In genomic region chr21:26747216-26747615, GRCh38 we compare ENCODE assay signal across 21 cellular contexts.
DNase-seq lines count a peak whose midpoint lies in the region; ATAC-seq and TF ChIP-seq lines count a peak whose summit lies in the region.
"Had no signal": no experiment of that assay in that cellular context is flagged by ENCODE, and none has a peak within 500 bp of the region (broad histone marks: within the 10 kb centered on the region; RNA-seq: fewer than 3 reads in every experiment).

No MANE protein-coding gene starts in this region.

- H3K27me3 Mint-ChIP-seq in GM23338 (ENCODE audit: insufficient read depth, low read depth, poor library complexity) (no peaks in the 10 kb centered on the region), neural progenitor cell (ENCODE audit: insufficient read depth, low read depth) (no peaks in the 10 kb centered on the region)

- no peaks in the 10 kb centered on the region for H3K36me3 ChIP-seq in GM23338 (ENCODE audit: insufficient read depth)
- no peaks in the 10 kb centered on the region for H3K36me3 ChIP-seq in neural progenitor cell
- H3K36me3 ChIP-seq: BE2C; BLaER1 treated with 17β-estradiol and CSF1 and Interleukin-3, amounts not matched to agents 10 nM and 100 nM; HAP-1 had no signal

- H3K4me2 ChIP-seq in GM23338 (no peak overlapping the region), neural progenitor cell (no peak overlapping the region)
- H3K4me2 ChIP-seq: A549; BLaER1 treated with 17β-estradiol and CSF1 and Interleukin-3, amounts not matched to agents 10 nM and 100 nM had no signal

- H2AFZ ChIP-seq in GM23338: peak overlapping the region; percentile 38; the same call in 1 of the 2 replicates
- H2AFZ ChIP-seq in neural progenitor cell (replicated peaks): no peak overlapping the region

- H4K20me1 ChIP-seq in GM23338 (replicated peaks; ENCODE audit: insufficient read depth) (no peaks in the 10 kb centered on the region), neural progenitor cell (ENCODE audit: low read depth) (no peaks in the 10 kb centered on the region)
- H4K20me1 ChIP-seq: BLaER1 treated with 17β-estradiol and CSF1 and Interleukin-3, amounts not matched to agents 10 nM and 100 nM had no signal

- intact Hi-C loops in dorsolateral prefrontal cortex (cut with DNase I): no loop called here

- H3K4me1 ChIP-seq in GM23338 (ENCODE audit: insufficient read depth): no peaks in the 10 kb centered on the region
- H3K4me1 ChIP-seq in neural progenitor cell: no peaks in the 10 kb centered on the region
- H3K4me1 ChIP-seq: A549; BLaER1 treated with 17β-estradiol and CSF1 and Interleukin-3, amounts not matched to agents 10 nM and 100 nM; HAP-1 had no signal

- TF ChIP-seq CTCF in GM23338 (conservative IDR thresholded peaks at IDR 0.05; ENCODE audit: low read depth in 2 of 2): no peak
- no peak for TF ChIP-seq CTCF in neural progenitor cell (IDR thresholded peaks at IDR 0.05)
- TF ChIP-seq CTCF in dorsolateral prefrontal cortex (IDR thresholded peaks at IDR 0.05 in 54 of 56, conservative IDR thresholded peaks at IDR 0.05 in 2 of 56; ENCODE audit: low read depth in 1 of 56, partially characterized antibody in 56 of 56): no peak

- no peak for DNase-seq in GM23338 (ENCODE audit: low spot score)
- DNase-seq in islet precursor cell: peak; percentile 55
- DNase-seq in neural progenitor cell (ENCODE audit: low spot score): peak; percentile 9
- DNase-seq in T1000 (lab: John Stamatoyannopoulos, UW): no peak
- DNase-seq in NOMO-1 (lab: John Stamatoyannopoulos, UW; ENCODE audit: unreplicated experiment in 2 of 2): no peak
- DNase-seq in dorsolateral prefrontal cortex: no peak
- DNase-seq: 8988T; ACHN; AML-193; BE2C; Calu3; CD4-positive, alpha-beta T cell; COR-L47; DMS53; DMS79 treated with DMSO at 0.1 percent for 48 hours; GOT3; HFFc6 had no signal

- H3K4me3 Mint-ChIP-seq in GM23338 (no peak overlapping the region), neural progenitor cell (no peak overlapping the region)
- H3K4me3 Mint-ChIP-seq: CD14-positive monocyte; CD4-positive, alpha-beta T cell; HFFc6 had no signal

- H3F3A ChIP-seq in GM23338 (replicated peaks; ENCODE audit: low read depth) (no peaks in the 10 kb centered on the region), neural progenitor cell (ENCODE audit: low read depth) (no peaks in the 10 kb centered on the region)

- H3K79me2 ChIP-seq in GM23338 (replicated peaks; ENCODE audit: insufficient read depth) (no peaks in the 10 kb centered on the region), neural progenitor cell (ENCODE audit: low read depth) (no peaks in the 10 kb centered on the region)

- H3K27ac Mint-ChIP-seq in GM23338: no peak overlapping the region
- no peak overlapping the region for H3K27ac Mint-ChIP-seq in neural progenitor cell
- H3K27ac Mint-ChIP-seq: CD14-positive monocyte; CD4-positive, alpha-beta T cell; HFFc6 had no signal

- H3K9ac ChIP-seq in neural progenitor cell: no peak overlapping the region
- H3K9ac ChIP-seq: BLaER1 treated with 17β-estradiol and CSF1 and Interleukin-3, amounts not matched to agents 10 nM and 100 nM had no signal

- H3K9me3 Mint-ChIP-seq in GM23338 (no peaks in the 10 kb centered on the region), neural progenitor cell (no peaks in the 10 kb centered on the region)
- H3K9me3 Mint-ChIP-seq: CD4-positive, alpha-beta T cell; HFFc6 had no signal

- H3K27me3 ChIP-seq in GM23338 (ENCODE audit: insufficient read depth) (no peaks in the 10 kb centered on the region), neural progenitor cell (no peaks in the 10 kb centered on the region), dorsolateral prefrontal cortex (peaks cover 0 to 3% (median 0%) of the 10 kb centered on the region in 45 donors)
- H3K27me3 ChIP-seq: BE2C; BLaER1 treated with 17β-estradiol and CSF1 and Interleukin-3, amounts not matched to agents 10 nM and 100 nM had no signal

- peaks cover 2% of the 10 kb centered on the region; the same call in 1 of the 3 replicates for H3K4me1 Mint-ChIP-seq in GM23338
- no peaks in the 10 kb centered on the region for H3K4me1 Mint-ChIP-seq in neural progenitor cell
- H3K4me1 Mint-ChIP-seq: CD14-positive monocyte had no signal

- H3K27ac ChIP-seq in GM23338 (ENCODE audit: low read depth) (no peak overlapping the region), neural progenitor cell (no peak overlapping the region), dorsolateral prefrontal cortex (no peak overlapping the region)
- H3K27ac ChIP-seq: A549; BLaER1 treated with 17β-estradiol and CSF1 and Interleukin-3, amounts not matched to agents 10 nM and 100 nM had no signal

- H3K4me3 ChIP-seq in GM23338 (no peak overlapping the region), neural progenitor cell (no peak overlapping the region), dorsolateral prefrontal cortex (no peak overlapping the region)
- H3K4me3 ChIP-seq: A549; BLaER1 treated with 17β-estradiol and CSF1 and Interleukin-3, amounts not matched to agents 10 nM and 100 nM; HAP-1 had no signal

- H3K9me3 ChIP-seq in neural progenitor cell (ENCODE audit: low read depth): no peaks in the 10 kb centered on the region
- H3K9me3 ChIP-seq: A549; BE2C; BLaER1 treated with 17β-estradiol and CSF1 and Interleukin-3, amounts not matched to agents 10 nM and 100 nM; HAP-1 had no signal

- no peak for ATAC-seq in GM23338
- ATAC-seq: A549 had no signal

- no peaks in the 10 kb centered on the region for H3K9me2 ChIP-seq in GM23338 (ENCODE audit: insufficient read depth)

- H3K36me3 Mint-ChIP-seq in GM23338 (ENCODE audit: low read depth) (no peaks in the 10 kb centered on the region), neural progenitor cell (no peaks in the 10 kb centered on the region)
- H3K36me3 Mint-ChIP-seq: CD14-positive monocyte had no signal

TF ChIP-seq in GM23338, 12 proteins besides CTCF, POLR2A, EP300 and RAD21:
- TF ChIP-seq EZH2phosphoT487 (IDR thresholded peaks at IDR 0.05; ENCODE audit: unreplicated experiment): no peak
- TF ChIP-seq ZNF114 (CRISPR knock-in tag; IDR thresholded peaks at IDR 0.05): no peak
- no peak for TF ChIP-seq CREB1 (CRISPR knock-in tag; IDR thresholded peaks at IDR 0.05; ENCODE audit: low read depth)
- TF ChIP-seq EZH2 (IDR thresholded peaks at IDR 0.05; ENCODE audit: low read depth, unreplicated experiment): no peak

Comparison
In these comparisons a context has a peak if more than half of its experiments do, and no peak if none do; other contexts are left out.
1. DNase-seq: peak in islet precursor cell (single experiment) and neural progenitor cell (single experiment); none in GM23338 (single experiment), T1000 (single experiment), NOMO-1 (0 of 2) and dorsolateral prefrontal cortex (0 of 10).